1 cellular context compared by ENCODE assay signal in genomic region chr6:117237561-117237960, GRCh38.
TF ChIP-seq lines count a peak whose summit lies in the region.

No MANE protein-coding gene starts in this region.

TF ChIP-seq in endothelial cell of umbilical vein, 7 proteins besides CTCF, POLR2A, EP300 and RAD21 (continued from another document):
- TF ChIP-seq GATA2 (IDR thresholded peaks at IDR 0.05; ENCODE audit: insufficient read depth, insufficient read length, low read depth, low read length), result no peak
- no peak for TF ChIP-seq POLR2AphosphoS5 (IDR thresholded peaks at IDR 0.05; ENCODE audit: insufficient read depth, low read depth, low read length)
- TF ChIP-seq FOS (IDR thresholded peaks at IDR 0.05; ENCODE audit: borderline replicate concordance, insufficient read depth, low read length), result peak; percentile 20
